8 cellular contexts compared by ENCODE assay signal in genomic region chrX:68685722-68686683, GRCh38. TPM values are rescaled to one million over a fixed set of nuclear protein-coding genes. Genes with fewer than 3 reads are reported as not detected.
DNase-seq lines count a peak whose midpoint lies in the region; ATAC-seq and TF ChIP-seq lines count a peak whose summit lies in the region.

No MANE protein-coding gene starts in this region.

- peaks cover 5 to 9% of the 10 kb centered on the region in 2 donors for H3K4me1 ChIP-seq in lung (ENCODE audit: control insufficient read depth in 2 of 2, insufficient read depth in 2 of 2, low read length in 2 of 2)
- H3K4me1 ChIP-seq in urinary bladder (ENCODE audit: insufficient read depth), result no peaks in the 10 kb centered on the region

- WGBS in lung, 2 donors, result 10 to 33% methylated on average over 31 to 50 of the region's 50 CpGs
- WGBS in urinary bladder, result 8% methylated on average over 47 of the region's 50 CpGs

- peak; percentile 63 for ATAC-seq in lung (ENCODE audit: insufficient read depth, low FRiP score)

- H3K27ac ChIP-seq in lung (ENCODE audit: low read depth in 1 of 2, low read length in 1 of 2) (peak overlapping the region; percentile 43 to 73), urinary bladder (ENCODE audit: low read depth) (peak overlapping the region; percentile 63)

- H3K9me3 ChIP-seq in lung (ENCODE audit: control insufficient read depth in 2 of 2, insufficient read depth in 1 of 2, low read length in 1 of 2), result peaks cover 0 to 4% of the 10 kb centered on the region in 2 donors

- no peaks in the 10 kb centered on the region for H3K27me3 ChIP-seq in lung (ENCODE audit: control insufficient read depth, insufficient read depth)

- peak; percentile 8 for DNase-seq in GM12865 (ENCODE audit: low read depth)
- peak; percentile 86 for DNase-seq in NOMO-1 treated with DMSO at 0.1 percent for 48 hours (lab: John Stamatoyannopoulos, UW; ENCODE audit: unreplicated experiment)
- DNase-seq in cardiac fibroblast (ENCODE audit: low read depth in 2 of 2), result peak; percentile 82 to 85
- DNase-seq in lung (ENCODE audit: low spot score), result peak; percentile 64
- no peak for DNase-seq in NCI-H1930 (lab: John Stamatoyannopoulos, UW)
- DNase-seq in superior temporal gyrus (ENCODE audit: extremely low spot score), result no peak
- DNase-seq in COLO668 (lab: John Stamatoyannopoulos, UW; ENCODE audit: unreplicated experiment), result no peak

- TF ChIP-seq CTCF in GM12865 (IDR thresholded peaks at IDR 0.05; ENCODE audit: insufficient read depth, low read depth, low read length, missing control alignments) (no peak), cardiac fibroblast (IDR thresholded peaks at IDR 0.05; ENCODE audit: low read depth, low read length) (peak; percentile 32), lung (IDR thresholded peaks at IDR 0.05; ENCODE audit: control extremely low read depth, extremely low read depth) (no peak)

- H3K36me3 ChIP-seq in lung (ENCODE audit: control insufficient read depth in 2 of 2, insufficient read depth in 2 of 2, low read length in 2 of 2) (no peaks in the 10 kb centered on the region), urinary bladder (ENCODE audit: insufficient read depth) (no peaks in the 10 kb centered on the region)

- H3K4me3 ChIP-seq in GM12865 (ENCODE audit: low read depth, low read length) (no peak overlapping the region), cardiac fibroblast (replicated peaks in 1 of 2; ENCODE audit: low read depth in 2 of 2, low read length in 2 of 2) (peak overlapping the region; percentile 42 to 45), lung (peak overlapping the region; percentile 8), urinary bladder (ENCODE audit: low read depth, low read length) (no peak overlapping the region)

RNA-seq across cellular contexts. Expression of gene STARD8, which starts 38.5 kb away (rescaled TPM):
- total RNA-seq in lung (10 to 100 TPM; 17.5 to 20.2 TPM), urinary bladder (6.5 TPM)
- polyA plus RNA-seq in lung (10 to 100 TPM in 1 of 2 donors, 1 to 10 TPM in 1; 5.7 to 19.4 TPM), urinary bladder (12.4 TPM)

Comparison
In these comparisons a context has a peak if more than half of its experiments do, and no peak if none do; other contexts are left out.
1. DNase-seq: peak in GM12865 (single experiment), NOMO-1 treated with DMSO at 0.1 percent for 48 hours (single experiment), cardiac fibroblast (2 of 2) and lung (single experiment); none in NCI-H1930 (0 of 2), superior temporal gyrus (single experiment) and COLO668 (single experiment).
2. H3K4me3 ChIP-seq: peak in cardiac fibroblast (2 of 2) and lung (single experiment); none in GM12865 (single experiment) and urinary bladder (single experiment).